ENCODE assay signal across 1 cellular context in the genomic region with DNA sequence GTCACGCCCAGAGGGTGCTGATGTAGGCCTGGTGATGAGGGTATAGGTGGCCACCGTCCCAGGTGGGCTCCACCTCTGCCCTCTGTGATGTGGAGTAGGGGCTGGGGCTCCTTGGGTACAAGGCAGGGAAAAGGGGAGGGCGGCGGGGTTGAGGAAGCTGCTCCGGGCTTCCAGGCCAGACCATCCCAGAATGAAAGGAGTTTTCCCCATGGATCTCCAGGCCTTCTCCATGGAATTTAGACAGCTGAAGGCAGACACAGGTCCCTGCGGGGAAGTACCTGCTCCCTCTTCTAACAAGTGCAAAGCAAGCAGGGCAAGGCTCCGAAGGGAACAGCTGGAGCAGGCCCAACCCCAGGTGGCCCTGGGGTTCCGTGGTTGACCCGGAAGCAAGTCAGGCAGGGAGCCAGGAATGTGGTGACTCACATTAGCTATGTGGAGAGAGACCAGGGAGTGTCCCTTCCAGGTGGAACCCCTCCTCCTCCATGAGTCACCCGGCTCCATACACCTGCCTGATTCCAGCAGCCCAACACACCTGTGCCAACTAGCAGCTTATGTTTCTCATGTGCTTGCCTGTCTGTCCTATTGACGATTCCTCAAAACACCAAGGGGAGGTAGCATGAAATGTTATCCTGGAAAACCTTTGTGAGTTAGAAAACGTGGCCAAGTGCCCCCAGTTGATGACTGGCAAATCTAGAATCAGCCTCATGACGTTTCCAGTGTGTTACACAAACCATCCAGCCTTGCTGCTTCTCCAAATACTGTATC.
A peak's percentile ranks its signal among the peaks of the same experiment; 100 is the strongest.
TF ChIP-seq lines count a peak whose summit lies in the region.

No MANE protein-coding gene starts in this region.

TF ChIP-seq in HEK293, 187 proteins besides CTCF, POLR2A, EP300 and RAD21 (continued from another document and continues in another):
- TF ChIP-seq TSHZ1 (tag by site-specific recombination; IDR thresholded peaks at IDR 0.05; ENCODE audit: borderline replicate concordance) (no peak), ZNF510 (tag by site-specific recombination; IDR thresholded peaks at IDR 0.05; ENCODE audit: insufficient replicate concordance) (no peak), ZNF549 (tag by site-specific recombination; IDR thresholded peaks at IDR 0.05) (no peak), GFI1B (tag by site-specific recombination; IDR thresholded peaks at IDR 0.05) (no peak), ZNF596 (tag by site-specific recombination; IDR thresholded peaks at IDR 0.05) (no peak), ZBTB17 (tag by site-specific recombination; IDR thresholded peaks at IDR 0.05) (no peak), ATF2 (tag by site-specific recombination; IDR thresholded peaks at IDR 0.05; ENCODE audit: low read depth) (no peak), ZNF354C (tag by site-specific recombination; IDR thresholded peaks at IDR 0.05; ENCODE audit: borderline replicate concordance, low read depth) (no peak), KLF9 (tag by site-specific recombination; IDR thresholded peaks at IDR 0.05; ENCODE audit: low read depth) (peak; percentile 22; the same call in 1 of the 2 replicates), MEIS1 (CRISPR knock-in tag; IDR thresholded peaks at IDR 0.05; ENCODE audit: borderline replicate concordance) (no peak), WT1 (tag by site-specific recombination; IDR thresholded peaks at IDR 0.05) (peak; percentile 79), TCF7L2 (IDR thresholded peaks at IDR 0.05; ENCODE audit: borderline replicate concordance, low read depth, low read length) (no peak), ZNF350 (tag by site-specific recombination; IDR thresholded peaks at IDR 0.05) (no peak), ZNF19 (tag by site-specific recombination; IDR thresholded peaks at IDR 0.05; ENCODE audit: low read depth) (no peak), SP3 (tag by site-specific recombination; IDR thresholded peaks at IDR 0.05) (peak; percentile 41; the same call in 1 of the 2 replicates), ZNF18 (tag by site-specific recombination; IDR thresholded peaks at IDR 0.05) (no peak), ZNF239 (tag by site-specific recombination; IDR thresholded peaks at IDR 0.05) (no peak), RBAK (tag by site-specific recombination; IDR thresholded peaks at IDR 0.05) (no peak), ZNF112 (tag by site-specific recombination; IDR thresholded peaks at IDR 0.05) (no peak), ZNF24 (tag by site-specific recombination; IDR thresholded peaks at IDR 0.05) (0 out of 2 replicates have a peak, but pooled peaks have one; percentile 44), ZNF280C (tag by site-specific recombination; IDR thresholded peaks at IDR 0.05) (no peak), ZSCAN5A (tag by site-specific recombination; IDR thresholded peaks at IDR 0.05) (no peak), ZNF335 (tag by site-specific recombination; conservative IDR thresholded peaks at IDR 0.05) (peak; percentile 32; the same call in 1 of the 2 replicates), ZNF175 (tag by site-specific recombination; IDR thresholded peaks at IDR 0.05) (no peak), ZNF555 (tag by site-specific recombination; conservative IDR thresholded peaks at IDR 0.05) (no peak), ZNF324 (tag by site-specific recombination; IDR thresholded peaks at IDR 0.05) (no peak), GLI2 (tag by site-specific recombination; IDR thresholded peaks at IDR 0.05; ENCODE audit: borderline replicate concordance, low read depth) (no peak), ZNF624 (tag by site-specific recombination; IDR thresholded peaks at IDR 0.05) (no peak), ZNF16 (tag by site-specific recombination; IDR thresholded peaks at IDR 0.05; ENCODE audit: low read depth) (no peak), ZNF561 (tag by site-specific recombination; IDR thresholded peaks at IDR 0.05; ENCODE audit: borderline replicate concordance) (no peak), ZNF174 (tag by site-specific recombination; IDR thresholded peaks at IDR 0.05) (no peak), KLF8 (tag by site-specific recombination; IDR thresholded peaks at IDR 0.05) (0 out of 2 replicates have a peak, but pooled peaks have one; percentile 29)
- TF ChIP-seq, protein P1, sequence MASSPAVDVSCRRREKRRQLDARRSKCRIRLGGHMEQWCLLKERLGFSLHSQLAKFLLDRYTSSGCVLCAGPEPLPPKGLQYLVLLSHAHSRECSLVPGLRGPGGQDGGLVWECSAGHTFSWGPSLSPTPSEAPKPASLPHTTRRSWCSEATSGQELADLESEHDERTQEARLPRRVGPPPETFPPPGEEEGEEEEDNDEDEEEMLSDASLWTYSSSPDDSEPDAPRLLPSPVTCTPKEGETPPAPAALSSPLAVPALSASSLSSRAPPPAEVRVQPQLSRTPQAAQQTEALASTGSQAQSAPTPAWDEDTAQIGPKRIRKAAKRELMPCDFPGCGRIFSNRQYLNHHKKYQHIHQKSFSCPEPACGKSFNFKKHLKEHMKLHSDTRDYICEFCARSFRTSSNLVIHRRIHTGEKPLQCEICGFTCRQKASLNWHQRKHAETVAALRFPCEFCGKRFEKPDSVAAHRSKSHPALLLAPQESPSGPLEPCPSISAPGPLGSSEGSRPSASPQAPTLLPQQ (tag by site-specific recombination; IDR thresholded peaks at IDR 0.05), result no peak
- TF ChIP-seq, protein P2, sequence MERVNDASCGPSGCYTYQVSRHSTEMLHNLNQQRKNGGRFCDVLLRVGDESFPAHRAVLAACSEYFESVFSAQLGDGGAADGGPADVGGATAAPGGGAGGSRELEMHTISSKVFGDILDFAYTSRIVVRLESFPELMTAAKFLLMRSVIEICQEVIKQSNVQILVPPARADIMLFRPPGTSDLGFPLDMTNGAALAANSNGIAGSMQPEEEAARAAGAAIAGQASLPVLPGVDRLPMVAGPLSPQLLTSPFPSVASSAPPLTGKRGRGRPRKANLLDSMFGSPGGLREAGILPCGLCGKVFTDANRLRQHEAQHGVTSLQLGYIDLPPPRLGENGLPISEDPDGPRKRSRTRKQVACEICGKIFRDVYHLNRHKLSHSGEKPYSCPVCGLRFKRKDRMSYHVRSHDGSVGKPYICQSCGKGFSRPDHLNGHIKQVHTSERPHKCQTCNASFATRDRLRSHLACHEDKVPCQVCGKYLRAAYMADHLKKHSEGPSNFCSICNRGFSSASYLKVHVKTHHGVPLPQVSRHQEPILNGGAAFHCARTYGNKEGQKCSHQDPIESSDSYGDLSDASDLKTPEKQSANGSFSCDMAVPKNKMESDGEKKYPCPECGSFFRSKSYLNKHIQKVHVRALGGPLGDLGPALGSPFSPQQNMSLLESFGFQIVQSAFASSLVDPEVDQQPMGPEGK (tag by site-specific recombination; IDR thresholded peaks at IDR 0.05), result peak; percentile 59
- TF ChIP-seq, protein P3, sequence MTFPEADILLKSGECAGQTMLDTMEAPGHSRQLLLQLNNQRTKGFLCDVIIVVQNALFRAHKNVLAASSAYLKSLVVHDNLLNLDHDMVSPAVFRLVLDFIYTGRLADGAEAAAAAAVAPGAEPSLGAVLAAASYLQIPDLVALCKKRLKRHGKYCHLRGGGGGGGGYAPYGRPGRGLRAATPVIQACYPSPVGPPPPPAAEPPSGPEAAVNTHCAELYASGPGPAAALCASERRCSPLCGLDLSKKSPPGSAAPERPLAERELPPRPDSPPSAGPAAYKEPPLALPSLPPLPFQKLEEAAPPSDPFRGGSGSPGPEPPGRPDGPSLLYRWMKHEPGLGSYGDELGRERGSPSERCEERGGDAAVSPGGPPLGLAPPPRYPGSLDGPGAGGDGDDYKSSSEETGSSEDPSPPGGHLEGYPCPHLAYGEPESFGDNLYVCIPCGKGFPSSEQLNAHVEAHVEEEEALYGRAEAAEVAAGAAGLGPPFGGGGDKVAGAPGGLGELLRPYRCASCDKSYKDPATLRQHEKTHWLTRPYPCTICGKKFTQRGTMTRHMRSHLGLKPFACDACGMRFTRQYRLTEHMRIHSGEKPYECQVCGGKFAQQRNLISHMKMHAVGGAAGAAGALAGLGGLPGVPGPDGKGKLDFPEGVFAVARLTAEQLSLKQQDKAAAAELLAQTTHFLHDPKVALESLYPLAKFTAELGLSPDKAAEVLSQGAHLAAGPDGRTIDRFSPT (tag by site-specific recombination; IDR thresholded peaks at IDR 0.05), result peak; percentile 20; the same call in 1 of the 2 replicates
- TF ChIP-seq, protein P4, sequence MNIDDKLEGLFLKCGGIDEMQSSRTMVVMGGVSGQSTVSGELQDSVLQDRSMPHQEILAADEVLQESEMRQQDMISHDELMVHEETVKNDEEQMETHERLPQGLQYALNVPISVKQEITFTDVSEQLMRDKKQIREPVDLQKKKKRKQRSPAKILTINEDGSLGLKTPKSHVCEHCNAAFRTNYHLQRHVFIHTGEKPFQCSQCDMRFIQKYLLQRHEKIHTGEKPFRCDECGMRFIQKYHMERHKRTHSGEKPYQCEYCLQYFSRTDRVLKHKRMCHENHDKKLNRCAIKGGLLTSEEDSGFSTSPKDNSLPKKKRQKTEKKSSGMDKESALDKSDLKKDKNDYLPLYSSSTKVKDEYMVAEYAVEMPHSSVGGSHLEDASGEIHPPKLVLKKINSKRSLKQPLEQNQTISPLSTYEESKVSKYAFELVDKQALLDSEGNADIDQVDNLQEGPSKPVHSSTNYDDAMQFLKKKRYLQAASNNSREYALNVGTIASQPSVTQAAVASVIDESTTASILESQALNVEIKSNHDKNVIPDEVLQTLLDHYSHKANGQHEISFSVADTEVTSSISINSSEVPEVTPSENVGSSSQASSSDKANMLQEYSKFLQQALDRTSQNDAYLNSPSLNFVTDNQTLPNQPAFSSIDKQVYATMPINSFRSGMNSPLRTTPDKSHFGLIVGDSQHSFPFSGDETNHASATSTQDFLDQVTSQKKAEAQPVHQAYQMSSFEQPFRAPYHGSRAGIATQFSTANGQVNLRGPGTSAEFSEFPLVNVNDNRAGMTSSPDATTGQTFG (tag by site-specific recombination; IDR thresholded peaks at IDR 0.05; ENCODE audit: borderline replicate concordance), result no peak
